In genomic region chr6:134446228-134446848, GRCh38 we compare ENCODE assay signal across 10 cellular contexts.
DNase-seq lines count a peak whose midpoint lies in the region; ATAC-seq and TF ChIP-seq lines count a peak whose summit lies in the region.
"Had no signal": no experiment of that assay in that cellular context is flagged by ENCODE, and none has a peak within 500 bp of the region (broad histone marks: within the 10 kb centered on the region; RNA-seq: fewer than 3 reads in every experiment).

No MANE protein-coding gene starts in this region.

- H3K27ac ChIP-seq in WERI-Rb-1 (no peak overlapping the region), substantia nigra (ENCODE audit: low read depth, low read length, poor library complexity, severe bottlenecking) (peak overlapping the region; percentile 83)

- no peak for ATAC-seq in HG03521 (IDR thresholded peaks at IDR 0.05; ENCODE audit: unreplicated experiment)
- ATAC-seq in GM19455 (IDR thresholded peaks at IDR 0.05; ENCODE audit: unreplicated experiment), result no peak

- H3K9me3 ChIP-seq in WERI-Rb-1 (ENCODE audit: severe bottlenecking), result no peaks in the 10 kb centered on the region

- DNase-seq in NCI-H748 (lab: John Stamatoyannopoulos, UW; ENCODE audit: unreplicated experiment) (peak; percentile 52), NCI-H748 treated with DMSO at 0.1 percent for 48 hours (lab: John Stamatoyannopoulos, UW) (no peak), WERI-Rb-1 (peak; percentile 16), fibroblast of villous mesenchyme (ENCODE audit: low read depth) (peak; percentile 24), substantia nigra (lab: John Stamatoyannopoulos, UW) (peak in 14 of 49 donors; percentile 7 to 69 (median 28)), GM10266 (ENCODE audit: extremely low spot score) (no peak)
- DNase-seq: ACHN, NCI-H187 had no signal

- no peaks in the 10 kb centered on the region for H3K27me3 ChIP-seq in WERI-Rb-1 (ENCODE audit: insufficient read depth, low read depth, severe bottlenecking)

- H3K4me3 ChIP-seq in WERI-Rb-1 (ENCODE audit: low read depth, low read length), result no peak overlapping the region
- H3K4me3 ChIP-seq in fibroblast of villous mesenchyme (ENCODE audit: low read depth, low read length), result no peak overlapping the region

- TF ChIP-seq CTCF in WERI-Rb-1 (IDR thresholded peaks at IDR 0.05; ENCODE audit: low read depth, low read length) (0 out of 2 replicates have a peak, but pooled peaks have one; percentile 16), fibroblast of villous mesenchyme (IDR thresholded peaks at IDR 0.05; ENCODE audit: insufficient read depth, low read depth, low read length) (no peak), GM10266 (IDR thresholded peaks at IDR 0.05; ENCODE audit: control insufficient read depth, insufficient read depth, low read depth, missing control alignments) (no peak)

- H3K36me3 ChIP-seq in WERI-Rb-1, result no peaks in the 10 kb centered on the region

Comparison
In these comparisons a context has a peak if more than half of its experiments do, and no peak if none do; other contexts are left out.
1. DNase-seq: peak in NCI-H748 (single experiment), WERI-Rb-1 (single experiment) and fibroblast of villous mesenchyme (single experiment); none in NCI-H748 treated with DMSO at 0.1 percent for 48 hours (single experiment) and GM10266 (single experiment).